23 cellular contexts compared by ENCODE assay signal in the genomic region with DNA sequence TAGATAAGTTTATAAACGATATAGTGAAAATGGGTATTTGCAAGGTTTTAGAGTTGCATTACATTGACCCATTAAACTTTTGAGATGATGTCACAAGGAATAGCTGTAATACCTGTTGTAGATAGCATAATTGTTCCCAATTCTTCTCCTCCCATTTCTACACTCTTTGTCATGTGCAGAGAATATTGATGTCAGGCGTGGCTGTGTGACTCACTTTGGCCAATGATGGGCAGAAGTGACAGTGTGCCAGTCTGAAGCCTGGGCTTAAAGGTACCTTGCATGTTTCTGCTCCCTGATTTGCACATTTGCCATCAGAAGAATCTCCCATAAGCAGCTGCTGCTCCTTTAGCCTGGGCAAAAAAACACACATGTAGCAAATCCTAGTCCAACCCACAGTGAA. TPM values are rescaled to one million over a fixed set of nuclear protein-coding genes. Genes with fewer than 3 reads are reported as not detected.
"Had no signal": no experiment of that assay in that cellular context is flagged by ENCODE, and none has a peak within 500 bp of the region (broad histone marks: within the 10 kb centered on the region; RNA-seq: fewer than 3 reads in every experiment).

No MANE protein-coding gene starts in this region.

- H3K27ac ChIP-seq: cardiac muscle cell, colonic mucosa, parathyroid adenoma, psoas muscle, tibial nerve had no signal

- H3K27me3 ChIP-seq: colonic mucosa, tibial nerve had no signal

- H3K4me1 ChIP-seq: colonic mucosa, parathyroid adenoma, psoas muscle, tibial nerve had no signal

- H3K36me3 ChIP-seq: cardiac muscle cell, colonic mucosa, tibial nerve had no signal

- H3K4me3 ChIP-seq: cardiac muscle cell, colonic mucosa, psoas muscle, tibial nerve had no signal

- ATAC-seq: activated CD4-positive, alpha-beta T cell treated with anti-CD3 and anti-CD28 coated beads for 36 hours; activated CD8-positive, alpha-beta memory T cell treated with anti-CD3 and anti-CD28 coated beads, Interleukin-2, amount 10 ng/mL, durations not matched to agents 7 days and 5 days; activated CD8-positive, alpha-beta T cell treated with anti-CD3 and anti-CD28 coated beads, Interleukin-2, amount 10 ng/mL, durations not matched to agents 7 days and 5 days; activated T-cell treated with anti-CD3 and anti-CD28 coated beads, Interleukin-2, amount 50 U/mL, for 72 hours; left cardiac atrium; naive thymus-derived CD8-positive, alpha-beta T cell; psoas muscle; WTC11 had no signal

- DNase-seq: activated CD4-positive, alpha-beta T cell treated with anti-CD3 and anti-CD28 coated beads for 36 hours; activated CD8-positive, alpha-beta memory T cell treated with anti-CD3 and anti-CD28 coated beads, Interleukin-2, amount 10 ng/mL, durations not matched to agents 7 days and 5 days; activated CD8-positive, alpha-beta T cell treated with anti-CD3 and anti-CD28 coated beads, Interleukin-2, amount 10 ng/mL, durations not matched to agents 7 days and 5 days; activated naive CD4-positive, alpha-beta T cell; activated T-cell treated with anti-CD3 and anti-CD28 coated beads for 4 hours; activated T-cell treated with anti-CD3 and anti-CD28 coated beads, Interleukin-2, amount 50 U/mL, for 72 hours; anterior cingulate cortex; cerebellar nuclear complex; colonic mucosa; effector memory CD4-positive, alpha-beta T cell; foreskin melanocyte; left cardiac atrium; naive thymus-derived CD8-positive, alpha-beta T cell; nucleus accumbens; psoas muscle; stimulated activated CD4-positive, alpha-beta T cell treated with anti-CD3 and anti-CD28 coated beads, Interleukin-15, amount 100 ng/mL, for 24 hours; stimulated activated CD4-positive, alpha-beta T cell treated with anti-CD3 and anti-CD28 coated beads, Interleukin-2, amount 100 ng/mL, for 24 hours; stimulated activated naive CD4-positive, alpha-beta T cell; T-helper 2 cell had no signal

- H3K9me3 ChIP-seq: colonic mucosa had no signal

RNA-seq across cellular contexts. Expression of a gene that starts 26.9 kb away (rescaled TPM):
- total RNA-seq: activated CD8-positive, alpha-beta T cell treated with anti-CD3 and anti-CD28 coated beads, Interleukin-2, amount 10 ng/mL, durations not matched to agents 7 days and 5 days; naive thymus-derived CD8-positive, alpha-beta T cell had no signal
